Comparison of ENCODE assay signal across 24 cellular contexts in genomic region chr5:32158679-32158975, GRCh38.
"Had no signal": no experiment of that assay in that cellular context is flagged by ENCODE, and none has a peak within 500 bp of the region (broad histone marks: within the 10 kb centered on the region; RNA-seq: fewer than 3 reads in every experiment).

No MANE protein-coding gene starts in this region.

- H3K9me3 Mint-ChIP-seq: activated naive CD8-positive, alpha-beta T cell treated with anti-CD3 and anti-CD28 coated beads, Interleukin-2, amount 10 ng/mL, durations not matched to agents 7 days and 5 days; T-helper 1 cell treated with Interleukin-12 subunit alpha and Interleukin-12 subunit beta and Interleukin-4 antibody, amounts not matched to agents 30 μg/mL and 1 μg/mL, for 36 hours had no signal

- H3K27me3 Mint-ChIP-seq: activated naive CD8-positive, alpha-beta T cell treated with anti-CD3 and anti-CD28 coated beads, Interleukin-2, amount 10 ng/mL, durations not matched to agents 7 days and 5 days had no signal

- DNase-seq: activated CD4-positive, alpha-beta T cell treated with anti-CD3 and anti-CD28 coated beads for 4 hours; activated CD8-positive, alpha-beta memory T cell treated with anti-CD3 and anti-CD28 coated beads, Interleukin-2, amount 50 U/mL, for 48 hours; activated CD8-positive, alpha-beta T cell treated with anti-CD3 and anti-CD28 coated beads, Interleukin-2, amount 10 ng/mL, durations not matched to agents 7 days and 5 days; activated naive CD4-positive, alpha-beta T cell treated with anti-CD3 and anti-CD28 coated beads, Interleukin-2, amount 50 U/mL, for 16 hours; activated naive CD8-positive, alpha-beta T cell treated with anti-CD3 and anti-CD28 coated beads, Interleukin-2, amount 10 ng/mL, durations not matched to agents 7 days and 5 days; activated T-cell treated with anti-CD3 and anti-CD28 coated beads, Interleukin-2, amount 50 U/mL, for 1 hour; anterior cingulate cortex; central memory CD4-positive, alpha-beta T cell; MG63; MV-4-11; NCI-H1092 treated with DMSO at 0.1 percent for 48 hours; NCI-H1417 treated with DMSO at 0.1 percent for 48 hours; NCI-H1694; NCI-H2029; NCI-H2107; NCI-H510A treated with DMSO at 0.1 percent for 48 hours; NCI-H69; Peyer's patch; SHP77 treated with DMSO at 0.1 percent for 48 hours had no signal

- H3K4me3 Mint-ChIP-seq: activated CD8-positive, alpha-beta T cell treated with anti-CD3 and anti-CD28 coated beads, Interleukin-2, amount 10 ng/mL, durations not matched to agents 7 days and 5 days; activated naive CD8-positive, alpha-beta T cell treated with anti-CD3 and anti-CD28 coated beads, Interleukin-2, amount 10 ng/mL, durations not matched to agents 7 days and 5 days; T-helper 1 cell treated with Interleukin-12 subunit alpha and Interleukin-12 subunit beta and Interleukin-4 antibody, amounts not matched to agents 30 μg/mL and 1 μg/mL, for 36 hours had no signal

- H3K27me3 ChIP-seq: adrenal gland, breast epithelium, MG63, Peyer's patch had no signal

- H3K4me3 ChIP-seq: adrenal gland, MG63, Peyer's patch had no signal

- H3K27ac Mint-ChIP-seq: activated CD8-positive, alpha-beta T cell treated with anti-CD3 and anti-CD28 coated beads, Interleukin-2, amount 10 ng/mL, durations not matched to agents 7 days and 5 days; activated naive CD8-positive, alpha-beta T cell treated with anti-CD3 and anti-CD28 coated beads, Interleukin-2, amount 10 ng/mL, durations not matched to agents 7 days and 5 days; T-helper 1 cell treated with Interleukin-12 subunit alpha and Interleukin-12 subunit beta and Interleukin-4 antibody, amounts not matched to agents 30 μg/mL and 1 μg/mL, for 36 hours had no signal

- H3K27ac ChIP-seq: adrenal gland, breast epithelium, Peyer's patch, RWPE1 had no signal

- ATAC-seq: activated CD4-positive, CD25-positive, alpha-beta regulatory T cell treated with anti-CD3 and anti-CD28 coated beads, Interleukin-2, amount 50 U/mL, for 24 hours; activated CD8-positive, alpha-beta T cell treated with anti-CD3 and anti-CD28 coated beads, Interleukin-2, amount 10 ng/mL, durations not matched to agents 7 days and 5 days had no signal

- H3K9me3 ChIP-seq: adrenal gland, breast epithelium, MG63, Peyer's patch had no signal

- H3K36me3 ChIP-seq: adrenal gland, breast epithelium had no signal
